Comparison of ENCODE assay signal across 23 cellular contexts in genomic region chrX:44428989-44429627, GRCh38.
DNase-seq lines count a peak whose midpoint lies in the region; ATAC-seq and TF ChIP-seq lines count a peak whose summit lies in the region.
"Had no signal": no experiment of that assay in that cellular context is flagged by ENCODE, and none has a peak within 500 bp of the region (broad histone marks: within the 10 kb centered on the region; RNA-seq: fewer than 3 reads in every experiment).

No MANE protein-coding gene starts in this region.

- H3K4me2 ChIP-seq in PC-9 (peak overlapping the region; percentile 51), hepatocyte (peak overlapping the region; percentile 60)
- H3K4me2 ChIP-seq: KMS-11, neural progenitor cell had no signal

- BruUV-seq in PC-9 (replicated peaks; lab: Mats Ljungman, UMichigan): no TSS peak

- H3K27ac Mint-ChIP-seq in T-cell: no peak overlapping the region
- H3K27ac Mint-ChIP-seq: activated naive CD8-positive, alpha-beta T cell; CD8-positive, alpha-beta T cell; effector memory CD8-positive, alpha-beta T cell; neural progenitor cell; stimulated activated naive CD8-positive, alpha-beta T cell treated with anti-CD3 and anti-CD28 coated beads, Interleukin-15, Interleukin-2, amounts not matched to agents 100 ng/mL and 50 ng/mL, for 24 hours had no signal

- DNase-seq in stimulated activated CD4-positive, alpha-beta T cell treated with anti-CD3 and anti-CD28 coated beads, Interleukin-1b, Interleukin-23, amount 100 ng/mL, for 48 hours: peak; percentile 13
- DNase-seq in stimulated activated CD4-positive, alpha-beta T cell treated with anti-CD3 and anti-CD28 coated beads, Interleukin-2, amount 100 ng/mL, for 48 hours: no peak
- DNase-seq in PC-9 (peak; percentile 7 to 77), hepatocyte (ENCODE audit: low spot score) (peak; percentile 47), T-cell (no peak)
- no peak for DNase-seq in activated CD8-positive, alpha-beta memory T cell treated with anti-CD3 and anti-CD28 coated beads for 24 hours
- DNase-seq: activated T-cell treated with anti-CD3 and anti-CD28 coated beads, Interleukin-2, amount 50 U/mL, for 48 hours; CD8-positive, alpha-beta T cell; DND-41; effector memory CD8-positive, alpha-beta T cell; left ventricle myocardium superior; NCI-H1105 treated with DMSO at 0.1 percent for 48 hours; NCI-H2081 treated with DMSO at 0.1 percent for 48 hours; NCI-H524 treated with DMSO at 0.1 percent for 48 hours; transverse colon had no signal

- H3K36me3 Mint-ChIP-seq in T-cell: no peaks in the 10 kb centered on the region
- H3K36me3 Mint-ChIP-seq: activated naive CD8-positive, alpha-beta T cell; CD8-positive, alpha-beta T cell; neural progenitor cell had no signal

- no peaks in the 10 kb centered on the region for H3K79me2 ChIP-seq in PC-9 (ENCODE audit: low read depth)
- no peaks in the 10 kb centered on the region for H3K79me2 ChIP-seq in hepatocyte

- H3K27ac ChIP-seq in PC-9 (peak overlapping the region; percentile 23; the same call in 1 of the 2 replicates), hepatocyte (peak overlapping the region; percentile 82)
- H3K27ac ChIP-seq: KMS-11, neural progenitor cell, prostate gland, transverse colon had no signal

- POLR2A ChIA-PET in PC-9 (lab: Charles Lee; ENCODE audit: unreplicated experiment) (interaction anchor here (0.6 kb wide), 1 partner anchor 774 kb away, joined by 3 read pairs; no protein-coding TSS in a partner anchor), T-cell (lab: Charles Lee) (no interaction called here)

- H3K36me3 ChIP-seq in PC-9 (ENCODE audit: low read depth): no peaks in the 10 kb centered on the region
- no peaks in the 10 kb centered on the region for H3K36me3 ChIP-seq in hepatocyte (replicated peaks; ENCODE audit: insufficient read depth, low read depth)
- H3K36me3 ChIP-seq: neural progenitor cell, prostate gland, transverse colon had no signal

- H3K4me3 Mint-ChIP-seq in T-cell: no peak overlapping the region
- H3K4me3 Mint-ChIP-seq: activated naive CD8-positive, alpha-beta T cell; CD8-positive, alpha-beta T cell; effector memory CD8-positive, alpha-beta T cell; neural progenitor cell; stimulated activated naive CD8-positive, alpha-beta T cell treated with anti-CD3 and anti-CD28 coated beads, Interleukin-15, Interleukin-2, amounts not matched to agents 100 ng/mL and 50 ng/mL, for 24 hours had no signal

- no peaks in the 10 kb centered on the region for H3K9me3 ChIP-seq in PC-9 (ENCODE audit: insufficient read depth, low read depth)
- no peaks in the 10 kb centered on the region for H3K9me3 ChIP-seq in hepatocyte (ENCODE audit: low read depth)
- H3K9me3 ChIP-seq: prostate gland, transverse colon had no signal

- TF ChIP-seq CTCF in PC-9 (conservative IDR thresholded peaks at IDR 0.05) (no peak), hepatocyte (IDR thresholded peaks at IDR 0.05; ENCODE audit: poor library complexity) (no peak)

- H3K4me1 ChIP-seq in PC-9 (replicated peaks; ENCODE audit: insufficient read depth) (no peaks in the 10 kb centered on the region; the same call in 1 of the 2 replicates), hepatocyte (ENCODE audit: insufficient read depth) (peaks cover 10% of the 10 kb centered on the region)
- H3K4me1 ChIP-seq: neural progenitor cell, prostate gland, transverse colon had no signal

- H3F3A ChIP-seq in PC-9 (ENCODE audit: insufficient read depth, low read depth): peaks cover 9% of the 10 kb centered on the region

- H3K27me3 Mint-ChIP-seq in T-cell: peaks cover 0 to 10% of the 10 kb centered on the region in 2 donors
- H3K27me3 Mint-ChIP-seq: activated naive CD8-positive, alpha-beta T cell; stimulated activated naive CD8-positive, alpha-beta T cell treated with anti-CD3 and anti-CD28 coated beads, Interleukin-15, Interleukin-2, amounts not matched to agents 100 ng/mL and 50 ng/mL, for 24 hours had no signal

- H3K27me3 ChIP-seq in PC-9 (ENCODE audit: insufficient read depth, low read depth): no peaks in the 10 kb centered on the region
- no peaks in the 10 kb centered on the region for H3K27me3 ChIP-seq in hepatocyte
- H3K27me3 ChIP-seq: neural progenitor cell, transverse colon had no signal

- H3K4me3 ChIP-seq in PC-9 (no peak overlapping the region), hepatocyte (no peak overlapping the region)
- H3K4me3 ChIP-seq: neural progenitor cell, prostate gland, transverse colon had no signal

- ATAC-seq in HG02763 (IDR thresholded peaks at IDR 0.05; ENCODE audit: unreplicated experiment) (no peak), T-cell (replicated peaks in 1 of 4) (no peak), HG03039 (IDR thresholded peaks at IDR 0.05; ENCODE audit: unreplicated experiment) (no peak)
- ATAC-seq: CD8-positive, alpha-beta T cell; effector memory CD8-positive, alpha-beta T cell; left ventricle myocardium superior; Right ventricle myocardium inferior had no signal

- 52% methylated on average over 4 of the region's 4 CpGs for WGBS in hepatocyte (ENCODE audit: low lambda C conversion rate, missing lambda C conversion rate)

- CTCF ChIA-PET in PC-9 (lab: Charles Lee): no interaction called here
- CTCF ChIA-PET in T-cell (lab: Charles Lee): no interaction called here

- H3K4me1 Mint-ChIP-seq in T-cell: no peaks in the 10 kb centered on the region

- H3K9me3 Mint-ChIP-seq in T-cell: no peaks in the 10 kb centered on the region
- H3K9me3 Mint-ChIP-seq: CD8-positive, alpha-beta T cell; effector memory CD8-positive, alpha-beta T cell; stimulated activated naive CD8-positive, alpha-beta T cell treated with anti-CD3 and anti-CD28 coated beads, Interleukin-15, Interleukin-2, amounts not matched to agents 100 ng/mL and 50 ng/mL, for 24 hours had no signal

- H3K9me2 ChIP-seq in PC-9 (ENCODE audit: insufficient read depth) (no peaks in the 10 kb centered on the region), hepatocyte (replicated peaks; ENCODE audit: insufficient read depth) (no peaks in the 10 kb centered on the region)

- no peaks in the 10 kb centered on the region for H4K20me1 ChIP-seq in PC-9 (ENCODE audit: insufficient read depth)
- H4K20me1 ChIP-seq in hepatocyte (ENCODE audit: insufficient read depth, poor library complexity, severe bottlenecking): no peaks in the 10 kb centered on the region

- H2AFZ ChIP-seq in PC-9 (no peak overlapping the region), hepatocyte (no peak overlapping the region)
- H2AFZ ChIP-seq: neural progenitor cell had no signal

- intact Hi-C loops in PC-9 (cut with micrococcal nuclease; ENCODE audit: unreplicated experiment): no loop called here

Comparison
In these comparisons a context has a peak if more than half of its experiments do, and no peak if none do; other contexts are left out.
1. DNase-seq: peak in stimulated activated CD4-positive, alpha-beta T cell treated with anti-CD3 and anti-CD28 coated beads, Interleukin-1b, Interleukin-23, amount 100 ng/mL, for 48 hours (single experiment), PC-9 (2 of 2) and hepatocyte (single experiment); none in stimulated activated CD4-positive, alpha-beta T cell treated with anti-CD3 and anti-CD28 coated beads, Interleukin-2, amount 100 ng/mL, for 48 hours (0 of 2), activated CD8-positive, alpha-beta memory T cell treated with anti-CD3 and anti-CD28 coated beads for 24 hours (single experiment) and T-cell (0 of 34).